Comparison of ENCODE assay signal across 28 cellular contexts in the genomic region with DNA sequence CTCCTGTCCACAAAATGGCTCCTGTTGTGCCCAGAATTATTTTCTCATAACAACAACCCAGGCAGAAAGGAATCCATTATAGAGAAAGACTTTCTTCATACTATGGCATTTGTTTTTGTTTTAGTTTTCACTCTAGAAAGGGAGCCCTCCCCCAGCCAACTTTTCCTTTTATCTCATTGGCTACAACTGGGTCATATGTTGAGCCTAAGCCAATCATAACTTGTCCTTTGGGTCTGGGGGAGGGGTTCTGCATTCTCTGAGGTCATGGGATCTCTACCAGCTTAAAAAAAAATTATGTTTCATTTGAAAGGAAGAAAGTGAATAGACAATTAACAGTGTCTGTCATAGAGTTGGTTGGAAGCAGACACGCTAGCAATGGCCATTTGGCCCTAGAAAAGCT.
"Had no signal": no experiment of that assay in that cellular context is flagged by ENCODE, and none has a peak within 500 bp of the region (broad histone marks: within the 10 kb centered on the region; RNA-seq: fewer than 3 reads in every experiment).

No MANE protein-coding gene starts in this region.

- DNase-seq: colonic mucosa; cortex of kidney; dermis blood vessel endothelial cell; dorsolateral prefrontal cortex; effector CD4-positive, alpha-beta T cell; effector CD8-positive, alpha-beta T cell; effector memory CD4-positive, alpha-beta T cell; effector memory CD8-positive, alpha-beta T cell; endodermal cell; erythroblast; esophagus squamous epithelium; foreskin fibroblast; foreskin keratinocyte; foreskin melanocyte; gastrocnemius medialis; glutamatergic neuron; head of caudate nucleus; heart left ventricle; heart right ventricle had no signal

- ATAC-seq: effector memory CD8-positive, alpha-beta T cell; esophagus mucosa; foreskin keratinocyte; gastrocnemius medialis; gastroesophageal sphincter; heart left ventricle; heart right ventricle had no signal

- H3K27me3 ChIP-seq: colonic mucosa, dorsolateral prefrontal cortex, esophagus muscularis mucosa, esophagus squamous epithelium, foreskin keratinocyte, gastrocnemius medialis, gastroesophageal sphincter, heart left ventricle, heart right ventricle had no signal

- H3K4me3 ChIP-seq: colonic mucosa, coronary artery, dorsolateral prefrontal cortex, esophagus muscularis mucosa, esophagus squamous epithelium, gastrocnemius medialis, gastroesophageal sphincter, heart left ventricle, heart right ventricle had no signal

- H3K27ac ChIP-seq: colonic mucosa, coronary artery, dorsolateral prefrontal cortex, epithelial cell of prostate, esophagus muscularis mucosa, esophagus squamous epithelium, foreskin keratinocyte, gastrocnemius medialis, gastroesophageal sphincter, heart left ventricle, heart right ventricle had no signal

- FAIRE-seq: colon, endometrium, endothelial cell of umbilical vein, frontal cortex had no signal

- H3K9me3 ChIP-seq: colonic mucosa, esophagus muscularis mucosa, esophagus squamous epithelium, gastrocnemius medialis, gastroesophageal sphincter, heart left ventricle, heart right ventricle had no signal

- H3K4me1 ChIP-seq: colonic mucosa, esophagus squamous epithelium, gastroesophageal sphincter had no signal

- H3K36me3 ChIP-seq: colonic mucosa, esophagus muscularis mucosa, esophagus squamous epithelium, gastrocnemius medialis, gastroesophageal sphincter, heart left ventricle had no signal
